Comparison of ENCODE assay signal across 1 cellular context in the genomic region with DNA sequence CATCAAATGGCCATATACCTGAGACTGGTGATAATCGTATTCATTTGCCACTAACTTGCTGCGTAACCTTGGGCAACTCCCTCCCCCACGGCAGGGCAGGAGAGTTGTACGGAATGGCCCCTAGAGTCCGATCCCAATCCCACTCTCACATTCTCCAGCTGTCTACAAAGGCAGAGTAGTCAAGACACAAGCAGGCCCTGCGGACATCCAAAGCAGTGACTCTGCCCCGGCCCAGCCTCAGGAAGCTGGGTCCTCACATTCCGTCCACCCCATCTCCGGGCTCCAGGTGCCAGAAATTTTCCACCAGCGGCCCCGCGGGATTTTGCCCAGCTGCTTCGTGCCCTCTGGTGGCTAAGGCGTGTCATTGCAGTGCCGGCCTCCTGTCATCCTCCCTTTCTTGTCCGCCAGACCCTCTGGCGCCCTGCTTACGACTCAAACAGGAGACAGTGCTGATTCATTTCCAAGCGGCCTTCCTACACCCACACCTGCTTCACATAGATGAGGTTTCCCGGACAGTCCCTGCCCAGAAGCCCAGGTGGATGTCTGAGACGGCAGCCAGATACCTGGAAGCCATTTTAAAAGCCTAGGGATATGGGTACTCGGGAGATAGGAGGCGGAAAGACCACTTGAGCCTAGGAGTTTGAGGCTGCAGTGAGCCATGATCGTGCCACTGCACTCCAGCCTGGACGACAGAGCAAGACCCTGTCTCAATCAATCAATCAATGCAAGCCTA.
A peak's percentile ranks its signal among the peaks of the same experiment; 100 is the strongest.
TF ChIP-seq lines count a peak whose summit lies in the region.

No MANE protein-coding gene starts in this region.

TF ChIP-seq in H1, 55 proteins besides CTCF, POLR2A, EP300 and RAD21:
- no peak for TF ChIP-seq RBBP5 (IDR thresholded peaks at IDR 0.05; ENCODE audit: borderline replicate concordance, low read depth, low read length)
- no peak for TF ChIP-seq RXRA (IDR thresholded peaks at IDR 0.05; ENCODE audit: insufficient read depth, low read depth, low read length)
- TF ChIP-seq SIRT6 (IDR thresholded peaks at IDR 0.05; ENCODE audit: low read length): no peak
- TF ChIP-seq GABPA (IDR thresholded peaks at IDR 0.05; ENCODE audit: borderline replicate concordance, insufficient read depth, low read length): peak; percentile 53; the same call in 1 of the 2 replicates
- TF ChIP-seq BACH1 (IDR thresholded peaks at IDR 0.05; ENCODE audit: low read length): peak; percentile 65
- no peak for TF ChIP-seq GTF2F1 (IDR thresholded peaks at IDR 0.05; ENCODE audit: borderline replicate concordance, low read depth, low read length)
- TF ChIP-seq SAP30 (IDR thresholded peaks at IDR 0.05; ENCODE audit: insufficient read depth, insufficient replicate concordance, low read length): no peak
- no peak for TF ChIP-seq SIX5 (IDR thresholded peaks at IDR 0.05; ENCODE audit: low read depth, low read length)
- no peak for TF ChIP-seq CTBP2 (IDR thresholded peaks at IDR 0.05; ENCODE audit: borderline replicate concordance, insufficient read depth, insufficient read length, low read length)
- no peak for TF ChIP-seq POLR2AphosphoS5 (IDR thresholded peaks at IDR 0.05; ENCODE audit: low read depth, low read length)
- TF ChIP-seq CHD2 (IDR thresholded peaks at IDR 0.05; ENCODE audit: low read length): 0 out of 2 replicates have a peak, but pooled peaks have one; percentile 8
- TF ChIP-seq PHF8 (conservative IDR thresholded peaks at IDR 0.05; ENCODE audit: low read depth, low read length): no peak
- TF ChIP-seq YY1 (IDR thresholded peaks at IDR 0.05; ENCODE audit: low read depth, low read length): peak; percentile 42
- TF ChIP-seq CREB1 (IDR thresholded peaks at IDR 0.05): peak; percentile 85
- TF ChIP-seq, protein P1, sequence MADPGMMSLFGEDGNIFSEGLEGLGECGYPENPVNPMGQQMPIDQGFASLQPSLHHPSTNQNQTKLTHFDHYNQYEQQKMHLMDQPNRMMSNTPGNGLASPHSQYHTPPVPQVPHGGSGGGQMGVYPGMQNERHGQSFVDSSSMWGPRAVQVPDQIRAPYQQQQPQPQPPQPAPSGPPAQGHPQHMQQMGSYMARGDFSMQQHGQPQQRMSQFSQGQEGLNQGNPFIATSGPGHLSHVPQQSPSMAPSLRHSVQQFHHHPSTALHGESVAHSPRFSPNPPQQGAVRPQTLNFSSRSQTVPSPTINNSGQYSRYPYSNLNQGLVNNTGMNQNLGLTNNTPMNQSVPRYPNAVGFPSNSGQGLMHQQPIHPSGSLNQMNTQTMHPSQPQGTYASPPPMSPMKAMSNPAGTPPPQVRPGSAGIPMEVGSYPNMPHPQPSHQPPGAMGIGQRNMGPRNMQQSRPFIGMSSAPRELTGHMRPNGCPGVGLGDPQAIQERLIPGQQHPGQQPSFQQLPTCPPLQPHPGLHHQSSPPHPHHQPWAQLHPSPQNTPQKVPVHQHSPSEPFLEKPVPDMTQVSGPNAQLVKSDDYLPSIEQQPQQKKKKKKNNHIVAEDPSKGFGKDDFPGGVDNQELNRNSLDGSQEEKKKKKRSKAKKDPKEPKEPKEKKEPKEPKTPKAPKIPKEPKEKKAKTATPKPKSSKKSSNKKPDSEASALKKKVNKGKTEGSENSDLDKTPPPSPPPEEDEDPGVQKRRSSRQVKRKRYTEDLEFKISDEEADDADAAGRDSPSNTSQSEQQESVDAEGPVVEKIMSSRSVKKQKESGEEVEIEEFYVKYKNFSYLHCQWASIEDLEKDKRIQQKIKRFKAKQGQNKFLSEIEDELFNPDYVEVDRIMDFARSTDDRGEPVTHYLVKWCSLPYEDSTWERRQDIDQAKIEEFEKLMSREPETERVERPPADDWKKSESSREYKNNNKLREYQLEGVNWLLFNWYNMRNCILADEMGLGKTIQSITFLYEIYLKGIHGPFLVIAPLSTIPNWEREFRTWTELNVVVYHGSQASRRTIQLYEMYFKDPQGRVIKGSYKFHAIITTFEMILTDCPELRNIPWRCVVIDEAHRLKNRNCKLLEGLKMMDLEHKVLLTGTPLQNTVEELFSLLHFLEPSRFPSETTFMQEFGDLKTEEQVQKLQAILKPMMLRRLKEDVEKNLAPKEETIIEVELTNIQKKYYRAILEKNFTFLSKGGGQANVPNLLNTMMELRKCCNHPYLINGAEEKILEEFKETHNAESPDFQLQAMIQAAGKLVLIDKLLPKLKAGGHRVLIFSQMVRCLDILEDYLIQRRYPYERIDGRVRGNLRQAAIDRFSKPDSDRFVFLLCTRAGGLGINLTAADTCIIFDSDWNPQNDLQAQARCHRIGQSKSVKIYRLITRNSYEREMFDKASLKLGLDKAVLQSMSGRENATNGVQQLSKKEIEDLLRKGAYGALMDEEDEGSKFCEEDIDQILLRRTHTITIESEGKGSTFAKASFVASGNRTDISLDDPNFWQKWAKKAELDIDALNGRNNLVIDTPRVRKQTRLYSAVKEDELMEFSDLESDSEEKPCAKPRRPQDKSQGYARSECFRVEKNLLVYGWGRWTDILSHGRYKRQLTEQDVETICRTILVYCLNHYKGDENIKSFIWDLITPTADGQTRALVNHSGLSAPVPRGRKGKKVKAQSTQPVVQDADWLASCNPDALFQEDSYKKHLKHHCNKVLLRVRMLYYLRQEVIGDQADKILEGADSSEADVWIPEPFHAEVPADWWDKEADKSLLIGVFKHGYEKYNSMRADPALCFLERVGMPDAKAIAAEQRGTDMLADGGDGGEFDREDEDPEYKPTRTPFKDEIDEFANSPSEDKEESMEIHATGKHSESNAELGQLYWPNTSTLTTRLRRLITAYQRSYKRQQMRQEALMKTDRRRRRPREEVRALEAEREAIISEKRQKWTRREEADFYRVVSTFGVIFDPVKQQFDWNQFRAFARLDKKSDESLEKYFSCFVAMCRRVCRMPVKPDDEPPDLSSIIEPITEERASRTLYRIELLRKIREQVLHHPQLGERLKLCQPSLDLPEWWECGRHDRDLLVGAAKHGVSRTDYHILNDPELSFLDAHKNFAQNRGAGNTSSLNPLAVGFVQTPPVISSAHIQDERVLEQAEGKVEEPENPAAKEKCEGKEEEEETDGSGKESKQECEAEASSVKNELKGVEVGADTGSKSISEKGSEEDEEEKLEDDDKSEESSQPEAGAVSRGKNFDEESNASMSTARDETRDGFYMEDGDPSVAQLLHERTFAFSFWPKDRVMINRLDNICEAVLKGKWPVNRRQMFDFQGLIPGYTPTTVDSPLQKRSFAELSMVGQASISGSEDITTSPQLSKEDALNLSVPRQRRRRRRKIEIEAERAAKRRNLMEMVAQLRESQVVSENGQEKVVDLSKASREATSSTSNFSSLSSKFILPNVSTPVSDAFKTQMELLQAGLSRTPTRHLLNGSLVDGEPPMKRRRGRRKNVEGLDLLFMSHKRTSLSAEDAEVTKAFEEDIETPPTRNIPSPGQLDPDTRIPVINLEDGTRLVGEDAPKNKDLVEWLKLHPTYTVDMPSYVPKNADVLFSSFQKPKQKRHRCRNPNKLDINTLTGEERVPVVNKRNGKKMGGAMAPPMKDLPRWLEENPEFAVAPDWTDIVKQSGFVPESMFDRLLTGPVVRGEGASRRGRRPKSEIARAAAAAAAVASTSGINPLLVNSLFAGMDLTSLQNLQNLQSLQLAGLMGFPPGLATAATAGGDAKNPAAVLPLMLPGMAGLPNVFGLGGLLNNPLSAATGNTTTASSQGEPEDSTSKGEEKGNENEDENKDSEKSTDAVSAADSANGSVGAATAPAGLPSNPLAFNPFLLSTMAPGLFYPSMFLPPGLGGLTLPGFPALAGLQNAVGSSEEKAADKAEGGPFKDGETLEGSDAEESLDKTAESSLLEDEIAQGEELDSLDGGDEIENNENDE (IDR thresholded peaks at IDR 0.05; ENCODE audit: insufficient replicate concordance, low read length): no peak
- TF ChIP-seq MAFK (IDR thresholded peaks at IDR 0.05; ENCODE audit: low read depth, low read length): peak; percentile 36; the same call in 1 of the 2 replicates
- TF ChIP-seq CBX5 (IDR thresholded peaks at IDR 0.05; ENCODE audit: low read depth, low read length): no peak
- no peak for TF ChIP-seq POU5F1 (IDR thresholded peaks at IDR 0.05; ENCODE audit: low read depth, low read length)
- no peak for TF ChIP-seq FOSL1 (IDR thresholded peaks at IDR 0.05; ENCODE audit: insufficient read depth, low read depth, low read length)
- TF ChIP-seq, protein P2, sequence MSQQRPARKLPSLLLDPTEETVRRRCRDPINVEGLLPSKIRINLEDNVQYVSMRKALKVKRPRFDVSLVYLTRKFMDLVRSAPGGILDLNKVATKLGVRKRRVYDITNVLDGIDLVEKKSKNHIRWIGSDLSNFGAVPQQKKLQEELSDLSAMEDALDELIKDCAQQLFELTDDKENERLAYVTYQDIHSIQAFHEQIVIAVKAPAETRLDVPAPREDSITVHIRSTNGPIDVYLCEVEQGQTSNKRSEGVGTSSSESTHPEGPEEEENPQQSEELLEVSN (IDR thresholded peaks at IDR 0.05): peak; percentile 32
- TF ChIP-seq HDAC6 (IDR thresholded peaks at IDR 0.05; ENCODE audit: low read depth, low read length): no peak
- TF ChIP-seq CHD1 (IDR thresholded peaks at IDR 0.05; ENCODE audit: low read depth, low read length): no peak
- peak; percentile 58 for TF ChIP-seq TAF7 (optimal IDR thresholded peaks at IDR 0.05; ENCODE audit: borderline replicate concordance, low read depth, low read length)
- TF ChIP-seq ASH2L (IDR thresholded peaks at IDR 0.05; ENCODE audit: low read length): no peak
- no peak for TF ChIP-seq EZH2 (IDR thresholded peaks at IDR 0.05; ENCODE audit: low read depth, low read length, severe bottlenecking)
- TF ChIP-seq NANOG (IDR thresholded peaks at IDR 0.05; ENCODE audit: insufficient read depth, low read depth, low read length, poor library complexity, severe bottlenecking): no peak
- 0 out of 2 replicates have a peak, but pooled peaks have one; percentile 19 for TF ChIP-seq EGR1 (IDR thresholded peaks at IDR 0.05; ENCODE audit: borderline replicate concordance, low read depth, low read length)
- TF ChIP-seq TAF1 (IDR thresholded peaks at IDR 0.05; ENCODE audit: low read depth, low read length): peak; percentile 61; the same call in 1 of the 2 replicates
- TF ChIP-seq SUZ12 (IDR thresholded peaks at IDR 0.05; ENCODE audit: low read length): no peak
- TF ChIP-seq JUN (IDR thresholded peaks at IDR 0.05; ENCODE audit: low read depth, low read length): no peak
- no peak for TF ChIP-seq BRCA1 (IDR thresholded peaks at IDR 0.05; ENCODE audit: low read depth, low read length)
- peak; percentile 82 for TF ChIP-seq SP1 (IDR thresholded peaks at IDR 0.05; ENCODE audit: low read depth, low read length)
- TF ChIP-seq TBP (IDR thresholded peaks at IDR 0.05; ENCODE audit: low read depth, low read length): peak; percentile 73
- TF ChIP-seq JUND (IDR thresholded peaks at IDR 0.05; ENCODE audit: low read length): 0 out of 2 replicates have a peak, but pooled peaks have one; percentile 44
- TF ChIP-seq, protein P3, sequence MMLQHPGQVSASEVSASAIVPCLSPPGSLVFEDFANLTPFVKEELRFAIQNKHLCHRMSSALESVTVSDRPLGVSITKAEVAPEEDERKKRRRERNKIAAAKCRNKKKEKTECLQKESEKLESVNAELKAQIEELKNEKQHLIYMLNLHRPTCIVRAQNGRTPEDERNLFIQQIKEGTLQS (IDR thresholded peaks at IDR 0.05; ENCODE audit: insufficient read depth, low read depth, low read length): 0 out of 2 replicates have a peak, but pooled peaks have one; percentile 54
- peak; percentile 44 to 51; a peak in 2 of 4 replicates for TF ChIP-seq HDAC2 (IDR thresholded peaks at IDR 0.05; ENCODE audit: borderline replicate concordance in 1 of 2, low read depth in 2 of 2, low read length in 2 of 2)
- peak; percentile 91 for TF ChIP-seq TCF12 (IDR thresholded peaks at IDR 0.05; ENCODE audit: low read depth, low read length)
- TF ChIP-seq, protein P4, sequence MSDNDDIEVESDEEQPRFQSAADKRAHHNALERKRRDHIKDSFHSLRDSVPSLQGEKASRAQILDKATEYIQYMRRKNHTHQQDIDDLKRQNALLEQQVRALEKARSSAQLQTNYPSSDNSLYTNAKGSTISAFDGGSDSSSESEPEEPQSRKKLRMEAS (IDR thresholded peaks at IDR 0.05): peak; percentile 64; the same call in 1 of the 2 replicates
- no peak for TF ChIP-seq CEBPB (IDR thresholded peaks at IDR 0.05; ENCODE audit: low read depth, low read length)
- TF ChIP-seq NRF1 (IDR thresholded peaks at IDR 0.05; ENCODE audit: low read depth, low read length): no peak
- TF ChIP-seq, protein P5, sequence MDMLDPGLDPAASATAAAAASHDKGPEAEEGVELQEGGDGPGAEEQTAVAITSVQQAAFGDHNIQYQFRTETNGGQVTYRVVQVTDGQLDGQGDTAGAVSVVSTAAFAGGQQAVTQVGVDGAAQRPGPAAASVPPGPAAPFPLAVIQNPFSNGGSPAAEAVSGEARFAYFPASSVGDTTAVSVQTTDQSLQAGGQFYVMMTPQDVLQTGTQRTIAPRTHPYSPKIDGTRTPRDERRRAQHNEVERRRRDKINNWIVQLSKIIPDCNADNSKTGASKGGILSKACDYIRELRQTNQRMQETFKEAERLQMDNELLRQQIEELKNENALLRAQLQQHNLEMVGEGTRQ (IDR thresholded peaks at IDR 0.05; ENCODE audit: low read length): no peak
- no peak for TF ChIP-seq SP2 (IDR thresholded peaks at IDR 0.05; ENCODE audit: low read length)
- TF ChIP-seq CBX8 (IDR thresholded peaks at IDR 0.05; ENCODE audit: borderline replicate concordance, low read depth, low read length): no peak
- TF ChIP-seq RFX5 (IDR thresholded peaks at IDR 0.05; ENCODE audit: borderline replicate concordance, low read depth, low read length): no peak
- TF ChIP-seq, protein P6, sequence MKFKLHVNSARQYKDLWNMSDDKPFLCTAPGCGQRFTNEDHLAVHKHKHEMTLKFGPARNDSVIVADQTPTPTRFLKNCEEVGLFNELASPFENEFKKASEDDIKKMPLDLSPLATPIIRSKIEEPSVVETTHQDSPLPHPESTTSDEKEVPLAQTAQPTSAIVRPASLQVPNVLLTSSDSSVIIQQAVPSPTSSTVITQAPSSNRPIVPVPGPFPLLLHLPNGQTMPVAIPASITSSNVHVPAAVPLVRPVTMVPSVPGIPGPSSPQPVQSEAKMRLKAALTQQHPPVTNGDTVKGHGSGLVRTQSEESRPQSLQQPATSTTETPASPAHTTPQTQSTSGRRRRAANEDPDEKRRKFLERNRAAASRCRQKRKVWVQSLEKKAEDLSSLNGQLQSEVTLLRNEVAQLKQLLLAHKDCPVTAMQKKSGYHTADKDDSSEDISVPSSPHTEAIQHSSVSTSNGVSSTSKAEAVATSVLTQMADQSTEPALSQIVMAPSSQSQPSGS (IDR thresholded peaks at IDR 0.05; ENCODE audit: low read length): peak; percentile 70; the same call in 1 of the 2 replicates
- TF ChIP-seq KDM4A (IDR thresholded peaks at IDR 0.05; ENCODE audit: low read depth, low read length, severe bottlenecking): no peak
- no peak for TF ChIP-seq KDM1A (IDR thresholded peaks at IDR 0.05; ENCODE audit: borderline replicate concordance, low read length)
- TF ChIP-seq KDM5A (IDR thresholded peaks at IDR 0.05; ENCODE audit: low read length): no peak
- TF ChIP-seq SRF (IDR thresholded peaks at IDR 0.05; ENCODE audit: low read depth, low read length): peak; percentile 6; the same call in 1 of the 2 replicates
- TF ChIP-seq TEAD4 (IDR thresholded peaks at IDR 0.05; ENCODE audit: low read depth, low read length): 0 out of 2 replicates have a peak, but pooled peaks have one; percentile 35
- TF ChIP-seq BCL11A (IDR thresholded peaks at IDR 0.05; ENCODE audit: low read depth in 2 of 2, low read length in 2 of 2): no peak
- TF ChIP-seq SIN3A (conservative IDR thresholded peaks at IDR 0.05 in 1 of 2, IDR thresholded peaks at IDR 0.05 in 1 of 2; ENCODE audit: low read depth in 1 of 2, low read length in 2 of 2): peak; percentile 66 to 94; a peak in 2 of 4 replicates
- TF ChIP-seq SP4 (IDR thresholded peaks at IDR 0.05; ENCODE audit: low read length): no peak
- no peak for TF ChIP-seq ZNF274 (IDR thresholded peaks at IDR 0.05; ENCODE audit: borderline replicate concordance, extremely low read depth, low read length)
- TF ChIP-seq RNF2 (IDR thresholded peaks at IDR 0.05; ENCODE audit: borderline replicate concordance, low read depth, low read length, missing control alignments, poor library complexity, severe bottlenecking): no peak
